ENCODE assay signal across 14 cellular contexts in the genomic region with DNA sequence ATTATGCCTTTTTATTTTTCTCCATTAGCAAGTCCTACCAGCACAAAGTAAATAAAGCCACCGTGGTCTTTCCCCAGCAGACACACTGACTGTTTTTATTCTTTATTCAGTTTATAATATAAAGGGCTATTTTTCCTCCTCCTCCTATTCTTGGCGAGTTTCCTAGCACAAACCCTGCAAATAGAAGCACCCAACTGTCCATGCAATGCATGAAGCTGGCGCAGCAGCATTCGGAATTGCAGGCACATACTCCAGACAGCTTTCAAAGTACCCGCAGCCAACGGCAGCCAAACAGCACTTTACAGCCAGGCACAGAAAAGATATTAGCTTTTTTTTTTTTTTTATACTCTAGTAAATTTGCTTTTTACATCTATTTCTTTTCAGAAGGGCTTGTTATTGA.
DNase-seq lines count a peak whose midpoint lies in the region; ATAC-seq and TF ChIP-seq lines count a peak whose summit lies in the region.
"Had no signal": no experiment of that assay in that cellular context is flagged by ENCODE, and none has a peak within 500 bp of the region (broad histone marks: within the 10 kb centered on the region; RNA-seq: fewer than 3 reads in every experiment).

No MANE protein-coding gene starts in this region.

- 84 to 85% methylated on average over 3 to 5 of the region's 6 CpGs for WGBS in endodermal cell (ENCODE audit: insufficient coverage in 1 of 2, insufficient read length in 1 of 2), 2 experiments

- intact Hi-C loops in gastrocnemius medialis (cut with DNase I; ENCODE audit: low total_unique reads): no loop called here

- H3K4me1 ChIP-seq in endodermal cell (ENCODE audit: control insufficient read depth, insufficient read depth, low read length) (no peaks in the 10 kb centered on the region), gastrocnemius medialis (no peaks in the 10 kb centered on the region)
- H3K4me1 ChIP-seq: pancreas had no signal

- H3K36me3 ChIP-seq in endodermal cell (ENCODE audit: control insufficient read depth, insufficient read depth, low read length): no peaks in the 10 kb centered on the region
- no peaks in the 10 kb centered on the region for H3K36me3 ChIP-seq in gastrocnemius medialis
- H3K36me3 ChIP-seq: pancreas, thoracic aorta had no signal

- no peaks in the 10 kb centered on the region for H3K9me3 ChIP-seq in endodermal cell (ENCODE audit: control insufficient read depth, low read length)
- H3K9me3 ChIP-seq in gastrocnemius medialis: no peaks in the 10 kb centered on the region
- H3K9me3 ChIP-seq: pancreas, thoracic aorta had no signal

- no peaks in the 10 kb centered on the region for H3K27me3 Mint-ChIP-seq in endodermal cell (ENCODE audit: insufficient read depth)
- peaks cover 18% of the 10 kb centered on the region for H3K27me3 Mint-ChIP-seq in nephron (ENCODE audit: low read depth)
- peaks cover 10% of the 10 kb centered on the region for H3K27me3 Mint-ChIP-seq in progenitor cell of endocrine pancreas

- TF ChIP-seq CTCF in endodermal cell (conservative IDR thresholded peaks at IDR 0.05) (no peak), nephron (IDR thresholded peaks at IDR 0.05; ENCODE audit: unreplicated experiment in 3 of 3) (no peak), gastrocnemius medialis (IDR thresholded peaks at IDR 0.05 in 4 of 5, conservative IDR thresholded peaks at IDR 0.05 in 1 of 5) (no peak), progenitor cell of endocrine pancreas (IDR thresholded peaks at IDR 0.05; ENCODE audit: unreplicated experiment) (no peak)

- no peak for TF ChIP-seq POLR2A in gastrocnemius medialis (IDR thresholded peaks at IDR 0.05)

- no peak overlapping the region for H3K9ac ChIP-seq in endodermal cell (ENCODE audit: extremely low read depth, low read length, poor library complexity, severe bottlenecking)

- no peak overlapping the region for H3K27ac Mint-ChIP-seq in endodermal cell
- peak overlapping the region in 2 of 3 experiments; percentile 30 to 53 for H3K27ac Mint-ChIP-seq in nephron
- H3K27ac Mint-ChIP-seq in progenitor cell of endocrine pancreas: no peak overlapping the region
- H3K27ac Mint-ChIP-seq: HFFc6 had no signal

- H3K4me3 Mint-ChIP-seq in endodermal cell (no peak overlapping the region), nephron (no peak overlapping the region), progenitor cell of endocrine pancreas (ENCODE audit: low read depth) (no peak overlapping the region)
- H3K4me3 Mint-ChIP-seq: HFFc6 had no signal

- in situ Hi-C loops in gastrocnemius medialis (cut with MboI; ENCODE audit: low sequenced_read_pairs in 4 of 4): loop anchor here in 1 of 4 donors (25.0 kb wide), 1 partner anchor 174 kb away; no protein-coding TSS in a partner anchor

- no peaks in the 10 kb centered on the region for H3K9me3 Mint-ChIP-seq in endodermal cell
- H3K9me3 Mint-ChIP-seq in nephron: no peaks in the 10 kb centered on the region
- no peaks in the 10 kb centered on the region for H3K9me3 Mint-ChIP-seq in progenitor cell of endocrine pancreas (ENCODE audit: low read depth)
- H3K9me3 Mint-ChIP-seq: HFFc6 had no signal

- ATAC-seq in gastrocnemius medialis: no peak
- ATAC-seq: pancreas had no signal

- peak overlapping the region; percentile 52 for H3K27ac ChIP-seq in endodermal cell (ENCODE audit: low read depth, low read length)
- H3K27ac ChIP-seq in temporal lobe (ENCODE audit: low read depth, low read length): peak overlapping the region; percentile 39
- H3K27ac ChIP-seq in gastrocnemius medialis: no peak overlapping the region
- H3K27ac ChIP-seq: C4-2B, pancreas, thoracic aorta had no signal

- H3K36me3 Mint-ChIP-seq in endodermal cell (ENCODE audit: low read depth) (no peaks in the 10 kb centered on the region), nephron (ENCODE audit: low read depth) (no peaks in the 10 kb centered on the region), progenitor cell of endocrine pancreas (ENCODE audit: insufficient read depth) (no peaks in the 10 kb centered on the region)

- no peaks in the 10 kb centered on the region for H3K27me3 ChIP-seq in endodermal cell (ENCODE audit: control insufficient read depth, insufficient read depth, low read length, poor library complexity, severe bottlenecking)
- H3K27me3 ChIP-seq in gastrocnemius medialis: no peaks in the 10 kb centered on the region

- no peak overlapping the region for H3K4me3 ChIP-seq in endodermal cell (ENCODE audit: low read length)
- no peak overlapping the region for H3K4me3 ChIP-seq in gastrocnemius medialis
- H3K4me3 ChIP-seq: pancreas, thoracic aorta had no signal

- H3K4me1 Mint-ChIP-seq in endodermal cell (peaks cover 25% of the 10 kb centered on the region), nephron (peaks cover 56% of the 10 kb centered on the region), progenitor cell of endocrine pancreas (ENCODE audit: low read depth) (peaks cover 23% of the 10 kb centered on the region)

- DNase-seq in NCI-H2107 treated with DMSO at 0.1 percent for 48 hours (lab: John Stamatoyannopoulos, UW; ENCODE audit: unreplicated experiment): peak; percentile 27
- DNase-seq in NCI-H2107 (lab: John Stamatoyannopoulos, UW): no peak
- no peak for DNase-seq in endodermal cell
- DNase-seq in gastrocnemius medialis: no peak
- DNase-seq in activated CD8-positive, alpha-beta memory T cell treated with anti-CD3 and anti-CD28 coated beads, Interleukin-2, amount 50 U/mL, for 4 hours: no peak
- DNase-seq in progenitor cell of endocrine pancreas (ENCODE audit: low spot score, unreplicated experiment): no peak
- DNase-seq: activated CD4-positive, alpha-beta T cell treated with anti-CD3 and anti-CD28 coated beads for 48 hours; amniotic stem cell; HFFc6; pancreas had no signal

Comparison
In these comparisons a context has a peak if more than half of its experiments do, and no peak if none do; other contexts are left out.
1. H3K27ac ChIP-seq: peak in endodermal cell (single experiment) and temporal lobe (single experiment); none in gastrocnemius medialis (0 of 4).
2. H3K27ac Mint-ChIP-seq: peak in nephron (2 of 3); none in endodermal cell (single experiment) and progenitor cell of endocrine pancreas (single experiment).